8 cellular contexts compared by ENCODE assay signal in genomic region chr15:63048986-63049665, GRCh38. TPM values are rescaled to one million over a fixed set of nuclear protein-coding genes. Genes with fewer than 3 reads are reported as not detected.
DNase-seq lines count a peak whose midpoint lies in the region; ATAC-seq and TF ChIP-seq lines count a peak whose summit lies in the region.

No MANE protein-coding gene starts in this region.

- H3K36me3 Mint-ChIP-seq in CD8-positive, alpha-beta T cell: peaks cover 5% of the 10 kb centered on the region

- H3K9me3 ChIP-seq in CD8-positive, alpha-beta T cell (ENCODE audit: low read length): no peaks in the 10 kb centered on the region
- H3K9me3 ChIP-seq in RWPE2 (ENCODE audit: severe bottlenecking) (no peaks in the 10 kb centered on the region), adrenal gland (replicated peaks in 1 of 3) (no peaks in the 10 kb centered on the region), heart right ventricle (no peaks in the 10 kb centered on the region)

- peak; percentile 12 for ATAC-seq in CD8-positive, alpha-beta T cell
- ATAC-seq in HG02981 (IDR thresholded peaks at IDR 0.05; ENCODE audit: unreplicated experiment) (peak; percentile 16), RWPE2 (ENCODE audit: low read depth) (peak; percentile 18), heart right ventricle (peak in 6 of 8 donors; percentile 2 to 16 (median 4))

- CTCF ChIA-PET in CD8-positive, alpha-beta T cell (lab: Charles Lee): interaction anchor here (0.5 to 8.6 kb wide), 21 partner anchors 8 to 510 kb away, joined by 3 to 162 read pairs (median 6); partner anchors contain the start of gene RPS27L

- peak; percentile 4 to 62 (median 44) for DNase-seq in CD8-positive, alpha-beta T cell
- DNase-seq in RWPE2 (ENCODE audit: low spot score): peak; percentile 85
- peak in 5 of 7 donors; percentile 30 to 75 (median 47) for DNase-seq in adrenal gland
- peak; percentile 53 to 57 for DNase-seq in heart right ventricle
- DNase-seq in pons (ENCODE audit: low spot score): peak; percentile 37
- no peak for DNase-seq in OCI-M2 (lab: John Stamatoyannopoulos, UW; ENCODE audit: unreplicated experiment)
- no peak for DNase-seq in GDM1 (lab: John Stamatoyannopoulos, UW)

- peaks cover 12% of the 10 kb centered on the region for H3K4me1 ChIP-seq in CD8-positive, alpha-beta T cell (ENCODE audit: insufficient read depth, low read length)
- peaks cover 42% of the 10 kb centered on the region for H3K4me1 ChIP-seq in RWPE2 (ENCODE audit: insufficient read depth, poor library complexity, severe bottlenecking)
- peaks cover 42 to 57% of the 10 kb centered on the region in 2 donors for H3K4me1 ChIP-seq in adrenal gland (replicated peaks in 1 of 2)
- peaks cover 25 to 76% (median 61%) of the 10 kb centered on the region in 9 donors for H3K4me1 ChIP-seq in heart right ventricle

- 2 to 7% (median 6%) methylated on average over 20 to 26 of the region's 26 CpGs for WGBS in adrenal gland, 4 donors
- 2 to 3% methylated on average over 26 of the region's 26 CpGs for WGBS in heart right ventricle, 2 donors

- peaks cover 27% of the 10 kb centered on the region for H3K27me3 Mint-ChIP-seq in CD8-positive, alpha-beta T cell (ENCODE audit: low read depth)

- no peak for TF ChIP-seq CTCF in CD8-positive, alpha-beta T cell (IDR thresholded peaks at IDR 0.05)
- TF ChIP-seq CTCF in RWPE2 (IDR thresholded peaks at IDR 0.05; ENCODE audit: poor library complexity, severe bottlenecking) (no peak), adrenal gland (IDR thresholded peaks at IDR 0.05) (no peak), heart right ventricle (IDR thresholded peaks at IDR 0.05) (no peak)

- H3K4me3 ChIP-seq in CD8-positive, alpha-beta T cell (ENCODE audit: low read depth, low read length): peak overlapping the region; percentile 72
- H3K4me3 ChIP-seq in RWPE2 (ENCODE audit: severe bottlenecking): peak overlapping the region; percentile 46
- peak overlapping the region; percentile 56 to 92 (median 88) for H3K4me3 ChIP-seq in adrenal gland
- peak overlapping the region; percentile 66 to 92 (median 81) for H3K4me3 ChIP-seq in heart right ventricle

- peaks cover 18% of the 10 kb centered on the region for H3K4me1 Mint-ChIP-seq in CD8-positive, alpha-beta T cell (ENCODE audit: low read depth)

- H3K27ac ChIP-seq in CD8-positive, alpha-beta T cell (ENCODE audit: low read depth, low read length): peak overlapping the region; percentile 47
- H3K27ac ChIP-seq in RWPE2 (ENCODE audit: poor library complexity, severe bottlenecking) (peak overlapping the region; percentile 59), adrenal gland (peak overlapping the region in 4 of 5 donors; percentile 75 to 94 (median 88)), heart right ventricle (peak overlapping the region; percentile 88 to 99 (median 96))

- POLR2A ChIA-PET in CD8-positive, alpha-beta T cell (lab: Charles Lee): interaction anchor here (1.3 to 1.8 kb wide), 5 partner anchors 8 to 108 kb away, joined by 3 to 8 read pairs (median 7); partner anchors contain the start of gene RPS27L

- no peaks in the 10 kb centered on the region for H3K36me3 ChIP-seq in CD8-positive, alpha-beta T cell (ENCODE audit: insufficient read depth, low read length)
- H3K36me3 ChIP-seq in RWPE2 (ENCODE audit: low read depth) (peaks cover 39% of the 10 kb centered on the region), adrenal gland (replicated peaks in 1 of 2) (no peaks in the 10 kb centered on the region), heart right ventricle (peaks cover 0 to 36% (median 23%) of the 10 kb centered on the region in 9 donors)

- peak overlapping the region; percentile 88 for H3K4me3 Mint-ChIP-seq in CD8-positive, alpha-beta T cell

- H3K27ac Mint-ChIP-seq in CD8-positive, alpha-beta T cell: peak overlapping the region; percentile 78

- H3K27me3 ChIP-seq in CD8-positive, alpha-beta T cell (ENCODE audit: insufficient read depth, low read length): peaks cover 17% of the 10 kb centered on the region
- no peaks in the 10 kb centered on the region for H3K27me3 ChIP-seq in RWPE2 (ENCODE audit: insufficient read depth, poor library complexity, severe bottlenecking)
- H3K27me3 ChIP-seq in adrenal gland: no peaks in the 10 kb centered on the region
- peaks cover 0 to 32% (median 0%) of the 10 kb centered on the region in 7 donors for H3K27me3 ChIP-seq in heart right ventricle

- no peaks in the 10 kb centered on the region for H3K9me3 Mint-ChIP-seq in CD8-positive, alpha-beta T cell

- TF ChIP-seq POLR2A in adrenal gland (IDR thresholded peaks at IDR 0.05): no peak

- intact Hi-C loops in CD8-positive, alpha-beta T cell (cut with DNase I, micrococcal nuclease): loop anchor here (1.0 to 5.0 kb wide), 7 partner anchors 44 to 1044 kb away; partner anchors contain the start of genes APH1B (in 2 of the 2), LACTB (in 2 of the 2) and CIAO2A (in 1 of the 2)
- intact Hi-C loops in adrenal gland (cut with DNase I): loop anchor here (5.0 to 10.0 kb wide), 4 partner anchors 33 to 267 kb away; no protein-coding TSS in a partner anchor
- intact Hi-C loops in heart right ventricle (cut with DNase I): loop anchor here (1.0 to 10.0 kb wide), 12 partner anchors 40 to 356 kb away; no protein-coding TSS in a partner anchor

RNA-seq across cellular contexts. Expression of gene TPM1, which starts 6.6 kb away (rescaled TPM):
- total RNA-seq in CD8-positive, alpha-beta T cell: 1 to 10 TPM; 8.6 to 9.4 TPM
- total RNA-seq in adrenal gland (100 to 1,000 TPM in 6 of 8 donors, 10 to 100 TPM in 2; 81.8 to 217 (median 157) TPM), heart right ventricle (over 10,000 TPM; 11,955 to 17,571 (median 14,403) TPM)
- polyA plus RNA-seq in adrenal gland (100 to 1,000 TPM; 162 to 246 (median 205) TPM), heart right ventricle (over 10,000 TPM; 10,066 to 18,091 TPM)

Comparison
In these comparisons a context has a peak if more than half of its experiments do, and no peak if none do; other contexts are left out.
1. DNase-seq: peak in CD8-positive, alpha-beta T cell (7 of 7), RWPE2 (single experiment), adrenal gland (5 of 7), heart right ventricle (2 of 2) and pons (single experiment); none in OCI-M2 (single experiment) and GDM1 (single experiment).
2. RNA of gene TPM1, which starts 6.6 kb away (total RNA-seq): 11,955 to 17,571 TPM in heart right ventricle; 81.8 to 217 TPM in adrenal gland and 8.6 to 9.4 TPM in CD8-positive, alpha-beta T cell; every median in the first group is over 10 times any median in the second.
3. Peak in every context shown above with its lines, with median percentiles within 50 percentile points of each other: ATAC-seq, H3K27ac ChIP-seq and H3K4me3 ChIP-seq.